22 cellular contexts compared by ENCODE assay signal in the genomic region with DNA sequence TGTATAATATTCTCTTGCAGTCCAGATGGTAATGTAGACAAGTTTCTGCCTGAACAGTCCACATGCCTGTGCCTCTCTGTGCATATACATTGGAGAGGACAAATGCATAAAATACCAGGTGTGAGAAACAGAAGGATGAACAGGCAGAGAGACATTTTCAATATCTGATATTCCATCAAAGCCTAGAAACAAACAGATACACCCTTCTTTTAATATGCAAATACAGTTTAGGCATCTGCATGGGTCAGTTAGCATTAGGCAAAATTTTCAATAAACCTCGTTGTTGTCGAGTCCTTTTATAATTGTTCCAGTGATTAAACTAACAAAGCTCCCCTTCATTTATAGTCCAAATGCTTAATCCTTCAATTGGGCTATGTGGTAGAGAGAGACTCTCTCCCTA. TPM values are rescaled to one million over a fixed set of nuclear protein-coding genes. Genes with fewer than 3 reads are reported as not detected.
A peak's percentile ranks its signal among the peaks of the same experiment; 100 is the strongest.
DNase-seq lines count a peak whose midpoint lies in the region; ATAC-seq and TF ChIP-seq lines count a peak whose summit lies in the region.
"Had no signal": no experiment of that assay in that cellular context is flagged by ENCODE, and none has a peak within 500 bp of the region (broad histone marks: within the 10 kb centered on the region; RNA-seq: fewer than 3 reads in every experiment).

No MANE protein-coding gene starts in this region.

- H3K27me3 Mint-ChIP-seq in neural progenitor cell (ENCODE audit: insufficient read depth, low read depth) = no peaks in the 10 kb centered on the region
- H3K27me3 Mint-ChIP-seq: CD8-positive, alpha-beta memory T cell had no signal

- H3K27ac ChIP-seq in neural progenitor cell (no peak overlapping the region), coronary artery (no peak overlapping the region), ascending aorta (no peak overlapping the region)
- H3K27ac ChIP-seq: GM23248, SJCRH30 had no signal

- TF ChIP-seq CTCF in neural progenitor cell (IDR thresholded peaks at IDR 0.05) = no peak
- no peak for TF ChIP-seq CTCF in coronary artery (IDR thresholded peaks at IDR 0.05)
- no peak for TF ChIP-seq CTCF in ascending aorta (IDR thresholded peaks at IDR 0.05)

- H3K9ac ChIP-seq in neural progenitor cell = no peak overlapping the region
- H3K9ac ChIP-seq: BLaER1 treated with 17β-estradiol and CSF1 and Interleukin-3, amounts not matched to agents 10 nM and 100 nM; GM23248 had no signal

- peaks cover 5% of the 10 kb centered on the region for H3K36me3 Mint-ChIP-seq in neural progenitor cell

- intact Hi-C loops in ascending aorta (cut with DNase I) = no loop called here

- ATAC-seq in HG03139 (IDR thresholded peaks at IDR 0.05; ENCODE audit: unreplicated experiment) = no peak
- ATAC-seq: PC-3 had no signal

- H3K9me3 ChIP-seq in neural progenitor cell (ENCODE audit: low read depth) (no peaks in the 10 kb centered on the region), ascending aorta (no peaks in the 10 kb centered on the region)
- H3K9me3 ChIP-seq: BLaER1 treated with 17β-estradiol and CSF1 and Interleukin-3, amounts not matched to agents 10 nM and 100 nM; SJCRH30 had no signal

- no peak overlapping the region for H3K4me3 Mint-ChIP-seq in neural progenitor cell
- H3K4me3 Mint-ChIP-seq: CD8-positive, alpha-beta memory T cell had no signal

- no peak overlapping the region for H2AFZ ChIP-seq in neural progenitor cell (replicated peaks)
- H2AFZ ChIP-seq: GM23248 had no signal

- H3K4me2 ChIP-seq in neural progenitor cell = peak overlapping the region; percentile 8

- no peaks in the 10 kb centered on the region for H4K20me1 ChIP-seq in neural progenitor cell (ENCODE audit: low read depth)

- no peaks in the 10 kb centered on the region for H3K27me3 ChIP-seq in neural progenitor cell
- H3K27me3 ChIP-seq in ascending aorta = no peaks in the 10 kb centered on the region
- H3K27me3 ChIP-seq: BLaER1 treated with 17β-estradiol and CSF1 and Interleukin-3, amounts not matched to agents 10 nM and 100 nM; SJCRH30 had no signal

- no peak overlapping the region for H3K27ac Mint-ChIP-seq in neural progenitor cell

- no peaks in the 10 kb centered on the region for H3K79me2 ChIP-seq in neural progenitor cell (ENCODE audit: low read depth)

- DNase-seq in NCI-H2171 treated with DMSO at 0.1 percent for 48 hours (lab: John Stamatoyannopoulos, UW) = peak; percentile 55
- DNase-seq in NCI-H2171 (lab: John Stamatoyannopoulos, UW) = no peak
- peak; percentile 8 for DNase-seq in cerebellum (ENCODE audit: low spot score)
- no peak for DNase-seq in neural progenitor cell (ENCODE audit: low spot score)
- no peak for DNase-seq in coronary artery (ENCODE audit: low spot score)
- DNase-seq in ascending aorta (ENCODE audit: low spot score in 2 of 2) = no peak
- no peak for DNase-seq in HuH-7.5 (ENCODE audit: low spot score)
- DNase-seq: CD8-positive, alpha-beta memory T cell; GM23248; HCEC 1CT; KG1; NCI-H1092; NCI-H146; NCI-H2107; NCI-H345; PC-3; SJCRH30 had no signal

- H3K36me3 ChIP-seq in neural progenitor cell (no peaks in the 10 kb centered on the region), ascending aorta (peaks cover 0 to 4% of the 10 kb centered on the region in 2 donors)

- H3K4me3 ChIP-seq in neural progenitor cell (no peak overlapping the region), coronary artery (no peak overlapping the region), ascending aorta (no peak overlapping the region)
- H3K4me3 ChIP-seq: BLaER1 treated with 17β-estradiol and CSF1 and Interleukin-3, amounts not matched to agents 10 nM and 100 nM; GM23248; SJCRH30 had no signal

- H3K4me1 ChIP-seq in neural progenitor cell (peaks cover 17% of the 10 kb centered on the region), ascending aorta (no peaks in the 10 kb centered on the region)
- H3K4me1 ChIP-seq: SJCRH30 had no signal

- H3K4me1 Mint-ChIP-seq in neural progenitor cell = peaks cover 3% of the 10 kb centered on the region

- H3K9me3 Mint-ChIP-seq in neural progenitor cell = no peaks in the 10 kb centered on the region
- H3K9me3 Mint-ChIP-seq: CD8-positive, alpha-beta memory T cell had no signal

- H3F3A ChIP-seq in neural progenitor cell (ENCODE audit: low read depth) = no peaks in the 10 kb centered on the region

RNA-seq across cellular contexts. Expression of gene OMG, which starts 0.9 kb away (rescaled TPM):
- 12.2 TPM for total RNA-seq in cerebellum
- not detected in 2 replicates for total RNA-seq in neural progenitor cell (ENCODE audit: low replicate concordance)
- not detected for total RNA-seq in ascending aorta
- total RNA-seq: A172, Daoy, GM23248, M059J, PC-3, SJCRH30 had no signal

RNA-seq across cellular contexts. Expression of gene EVI2B, which starts 17.7 kb away (rescaled TPM):
- total RNA-seq in cerebellum (0.36 TPM), neural progenitor cell (ENCODE audit: low replicate concordance) (not detected in 2 replicates), ascending aorta (0.85 TPM)
- total RNA-seq: Daoy, SJCRH30 had no signal

RNA-seq across cellular contexts. Expression of gene EVI2A, which starts 25.3 kb away (rescaled TPM):
- 1.9 TPM for total RNA-seq in cerebellum
- not detected in 2 replicates for total RNA-seq in neural progenitor cell (ENCODE audit: low replicate concordance)
- 7.5 TPM for total RNA-seq in ascending aorta
- total RNA-seq: PC-3 had no signal

Comparison
In these comparisons a context has a peak if more than half of its experiments do, and no peak if none do; other contexts are left out.
1. DNase-seq: peak in NCI-H2171 treated with DMSO at 0.1 percent for 48 hours (single experiment) and cerebellum (single experiment); none in NCI-H2171 (single experiment), neural progenitor cell (single experiment), coronary artery (single experiment), ascending aorta (0 of 2) and HuH-7.5 (single experiment).
2. RNA of gene OMG, which starts 0.9 kb away (total RNA-seq): 12.2 TPM in cerebellum (single experiment); not detected in neural progenitor cell and not detected in ascending aorta (single experiment); every median in the first group is over 10 times any median in the second.